1 cellular context compared by ENCODE assay signal in the genomic region with DNA sequence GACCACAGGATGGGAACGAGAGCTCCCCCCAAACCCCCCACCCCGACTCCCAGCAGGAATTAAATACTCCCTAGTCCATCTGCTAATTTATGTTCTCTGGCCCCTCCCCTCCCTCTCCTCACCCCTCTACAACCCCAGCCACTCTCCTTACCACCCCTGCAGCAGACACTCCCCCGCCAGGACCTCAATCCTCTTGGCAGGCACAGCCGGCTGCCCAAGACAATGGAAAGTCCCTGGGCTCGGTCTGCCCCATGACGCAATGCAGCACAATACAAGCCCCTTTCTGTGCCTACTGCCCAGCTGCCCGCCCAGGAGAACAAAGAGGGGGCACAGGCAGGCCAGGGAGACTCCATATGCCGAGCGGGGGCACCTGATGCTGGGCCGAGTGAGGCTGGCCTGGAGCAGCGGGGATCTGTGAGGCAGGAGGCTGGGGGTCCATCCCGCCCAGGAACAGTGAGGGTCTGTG.
TF ChIP-seq lines count a peak whose summit lies in the region.

No MANE protein-coding gene starts in this region.

TF ChIP-seq in H1, 55 proteins besides CTCF, POLR2A, EP300 and RAD21 (continued from another document):
- TF ChIP-seq TBP (IDR thresholded peaks at IDR 0.05; ENCODE audit: low read depth, low read length) (no peak), SIN3A (conservative IDR thresholded peaks at IDR 0.05 in 1 of 2, IDR thresholded peaks at IDR 0.05 in 1 of 2; ENCODE audit: low read depth in 1 of 2, low read length in 2 of 2) (0 out of 4 replicates have a peak, but pooled peaks of 1 of the 2 experiments have one; percentile 45), TAF1 (IDR thresholded peaks at IDR 0.05; ENCODE audit: low read depth, low read length) (0 out of 2 replicates have a peak, but pooled peaks have one; percentile 44), CEBPB (IDR thresholded peaks at IDR 0.05; ENCODE audit: low read depth, low read length) (peak; percentile 91), SP1 (IDR thresholded peaks at IDR 0.05; ENCODE audit: low read depth, low read length) (0 out of 2 replicates have a peak, but pooled peaks have one; percentile 27), GTF2F1 (IDR thresholded peaks at IDR 0.05; ENCODE audit: borderline replicate concordance, low read depth, low read length) (no peak), YY1 (IDR thresholded peaks at IDR 0.05; ENCODE audit: low read depth, low read length) (no peak), TCF12 (IDR thresholded peaks at IDR 0.05; ENCODE audit: low read depth, low read length) (0 out of 2 replicates have a peak, but pooled peaks have one; percentile 64), BACH1 (IDR thresholded peaks at IDR 0.05; ENCODE audit: low read length) (no peak), HDAC2 (IDR thresholded peaks at IDR 0.05; ENCODE audit: borderline replicate concordance in 1 of 2, low read depth in 2 of 2, low read length in 2 of 2) (0 out of 4 replicates have a peak, but pooled peaks of 1 of the 2 experiments have one; percentile 69), POU5F1 (IDR thresholded peaks at IDR 0.05; ENCODE audit: low read depth, low read length) (no peak), HDAC6 (IDR thresholded peaks at IDR 0.05; ENCODE audit: low read depth, low read length) (no peak), TEAD4 (IDR thresholded peaks at IDR 0.05; ENCODE audit: low read depth, low read length) (no peak), SIX5 (IDR thresholded peaks at IDR 0.05; ENCODE audit: low read depth, low read length) (no peak), RXRA (IDR thresholded peaks at IDR 0.05; ENCODE audit: insufficient read depth, low read depth, low read length) (0 out of 2 replicates have a peak, but pooled peaks have one; percentile 85), EGR1 (IDR thresholded peaks at IDR 0.05; ENCODE audit: borderline replicate concordance, low read depth, low read length) (peak; percentile 54; the same call in 1 of the 2 replicates), CBX8 (IDR thresholded peaks at IDR 0.05; ENCODE audit: borderline replicate concordance, low read depth, low read length) (no peak)
- TF ChIP-seq, protein P1, sequence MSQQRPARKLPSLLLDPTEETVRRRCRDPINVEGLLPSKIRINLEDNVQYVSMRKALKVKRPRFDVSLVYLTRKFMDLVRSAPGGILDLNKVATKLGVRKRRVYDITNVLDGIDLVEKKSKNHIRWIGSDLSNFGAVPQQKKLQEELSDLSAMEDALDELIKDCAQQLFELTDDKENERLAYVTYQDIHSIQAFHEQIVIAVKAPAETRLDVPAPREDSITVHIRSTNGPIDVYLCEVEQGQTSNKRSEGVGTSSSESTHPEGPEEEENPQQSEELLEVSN (IDR thresholded peaks at IDR 0.05), result no peak
- TF ChIP-seq, protein P2, sequence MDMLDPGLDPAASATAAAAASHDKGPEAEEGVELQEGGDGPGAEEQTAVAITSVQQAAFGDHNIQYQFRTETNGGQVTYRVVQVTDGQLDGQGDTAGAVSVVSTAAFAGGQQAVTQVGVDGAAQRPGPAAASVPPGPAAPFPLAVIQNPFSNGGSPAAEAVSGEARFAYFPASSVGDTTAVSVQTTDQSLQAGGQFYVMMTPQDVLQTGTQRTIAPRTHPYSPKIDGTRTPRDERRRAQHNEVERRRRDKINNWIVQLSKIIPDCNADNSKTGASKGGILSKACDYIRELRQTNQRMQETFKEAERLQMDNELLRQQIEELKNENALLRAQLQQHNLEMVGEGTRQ (IDR thresholded peaks at IDR 0.05; ENCODE audit: low read length), result no peak
- TF ChIP-seq, protein P3, sequence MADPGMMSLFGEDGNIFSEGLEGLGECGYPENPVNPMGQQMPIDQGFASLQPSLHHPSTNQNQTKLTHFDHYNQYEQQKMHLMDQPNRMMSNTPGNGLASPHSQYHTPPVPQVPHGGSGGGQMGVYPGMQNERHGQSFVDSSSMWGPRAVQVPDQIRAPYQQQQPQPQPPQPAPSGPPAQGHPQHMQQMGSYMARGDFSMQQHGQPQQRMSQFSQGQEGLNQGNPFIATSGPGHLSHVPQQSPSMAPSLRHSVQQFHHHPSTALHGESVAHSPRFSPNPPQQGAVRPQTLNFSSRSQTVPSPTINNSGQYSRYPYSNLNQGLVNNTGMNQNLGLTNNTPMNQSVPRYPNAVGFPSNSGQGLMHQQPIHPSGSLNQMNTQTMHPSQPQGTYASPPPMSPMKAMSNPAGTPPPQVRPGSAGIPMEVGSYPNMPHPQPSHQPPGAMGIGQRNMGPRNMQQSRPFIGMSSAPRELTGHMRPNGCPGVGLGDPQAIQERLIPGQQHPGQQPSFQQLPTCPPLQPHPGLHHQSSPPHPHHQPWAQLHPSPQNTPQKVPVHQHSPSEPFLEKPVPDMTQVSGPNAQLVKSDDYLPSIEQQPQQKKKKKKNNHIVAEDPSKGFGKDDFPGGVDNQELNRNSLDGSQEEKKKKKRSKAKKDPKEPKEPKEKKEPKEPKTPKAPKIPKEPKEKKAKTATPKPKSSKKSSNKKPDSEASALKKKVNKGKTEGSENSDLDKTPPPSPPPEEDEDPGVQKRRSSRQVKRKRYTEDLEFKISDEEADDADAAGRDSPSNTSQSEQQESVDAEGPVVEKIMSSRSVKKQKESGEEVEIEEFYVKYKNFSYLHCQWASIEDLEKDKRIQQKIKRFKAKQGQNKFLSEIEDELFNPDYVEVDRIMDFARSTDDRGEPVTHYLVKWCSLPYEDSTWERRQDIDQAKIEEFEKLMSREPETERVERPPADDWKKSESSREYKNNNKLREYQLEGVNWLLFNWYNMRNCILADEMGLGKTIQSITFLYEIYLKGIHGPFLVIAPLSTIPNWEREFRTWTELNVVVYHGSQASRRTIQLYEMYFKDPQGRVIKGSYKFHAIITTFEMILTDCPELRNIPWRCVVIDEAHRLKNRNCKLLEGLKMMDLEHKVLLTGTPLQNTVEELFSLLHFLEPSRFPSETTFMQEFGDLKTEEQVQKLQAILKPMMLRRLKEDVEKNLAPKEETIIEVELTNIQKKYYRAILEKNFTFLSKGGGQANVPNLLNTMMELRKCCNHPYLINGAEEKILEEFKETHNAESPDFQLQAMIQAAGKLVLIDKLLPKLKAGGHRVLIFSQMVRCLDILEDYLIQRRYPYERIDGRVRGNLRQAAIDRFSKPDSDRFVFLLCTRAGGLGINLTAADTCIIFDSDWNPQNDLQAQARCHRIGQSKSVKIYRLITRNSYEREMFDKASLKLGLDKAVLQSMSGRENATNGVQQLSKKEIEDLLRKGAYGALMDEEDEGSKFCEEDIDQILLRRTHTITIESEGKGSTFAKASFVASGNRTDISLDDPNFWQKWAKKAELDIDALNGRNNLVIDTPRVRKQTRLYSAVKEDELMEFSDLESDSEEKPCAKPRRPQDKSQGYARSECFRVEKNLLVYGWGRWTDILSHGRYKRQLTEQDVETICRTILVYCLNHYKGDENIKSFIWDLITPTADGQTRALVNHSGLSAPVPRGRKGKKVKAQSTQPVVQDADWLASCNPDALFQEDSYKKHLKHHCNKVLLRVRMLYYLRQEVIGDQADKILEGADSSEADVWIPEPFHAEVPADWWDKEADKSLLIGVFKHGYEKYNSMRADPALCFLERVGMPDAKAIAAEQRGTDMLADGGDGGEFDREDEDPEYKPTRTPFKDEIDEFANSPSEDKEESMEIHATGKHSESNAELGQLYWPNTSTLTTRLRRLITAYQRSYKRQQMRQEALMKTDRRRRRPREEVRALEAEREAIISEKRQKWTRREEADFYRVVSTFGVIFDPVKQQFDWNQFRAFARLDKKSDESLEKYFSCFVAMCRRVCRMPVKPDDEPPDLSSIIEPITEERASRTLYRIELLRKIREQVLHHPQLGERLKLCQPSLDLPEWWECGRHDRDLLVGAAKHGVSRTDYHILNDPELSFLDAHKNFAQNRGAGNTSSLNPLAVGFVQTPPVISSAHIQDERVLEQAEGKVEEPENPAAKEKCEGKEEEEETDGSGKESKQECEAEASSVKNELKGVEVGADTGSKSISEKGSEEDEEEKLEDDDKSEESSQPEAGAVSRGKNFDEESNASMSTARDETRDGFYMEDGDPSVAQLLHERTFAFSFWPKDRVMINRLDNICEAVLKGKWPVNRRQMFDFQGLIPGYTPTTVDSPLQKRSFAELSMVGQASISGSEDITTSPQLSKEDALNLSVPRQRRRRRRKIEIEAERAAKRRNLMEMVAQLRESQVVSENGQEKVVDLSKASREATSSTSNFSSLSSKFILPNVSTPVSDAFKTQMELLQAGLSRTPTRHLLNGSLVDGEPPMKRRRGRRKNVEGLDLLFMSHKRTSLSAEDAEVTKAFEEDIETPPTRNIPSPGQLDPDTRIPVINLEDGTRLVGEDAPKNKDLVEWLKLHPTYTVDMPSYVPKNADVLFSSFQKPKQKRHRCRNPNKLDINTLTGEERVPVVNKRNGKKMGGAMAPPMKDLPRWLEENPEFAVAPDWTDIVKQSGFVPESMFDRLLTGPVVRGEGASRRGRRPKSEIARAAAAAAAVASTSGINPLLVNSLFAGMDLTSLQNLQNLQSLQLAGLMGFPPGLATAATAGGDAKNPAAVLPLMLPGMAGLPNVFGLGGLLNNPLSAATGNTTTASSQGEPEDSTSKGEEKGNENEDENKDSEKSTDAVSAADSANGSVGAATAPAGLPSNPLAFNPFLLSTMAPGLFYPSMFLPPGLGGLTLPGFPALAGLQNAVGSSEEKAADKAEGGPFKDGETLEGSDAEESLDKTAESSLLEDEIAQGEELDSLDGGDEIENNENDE (IDR thresholded peaks at IDR 0.05; ENCODE audit: insufficient replicate concordance, low read length), result no peak
- TF ChIP-seq, protein P4, sequence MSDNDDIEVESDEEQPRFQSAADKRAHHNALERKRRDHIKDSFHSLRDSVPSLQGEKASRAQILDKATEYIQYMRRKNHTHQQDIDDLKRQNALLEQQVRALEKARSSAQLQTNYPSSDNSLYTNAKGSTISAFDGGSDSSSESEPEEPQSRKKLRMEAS (IDR thresholded peaks at IDR 0.05), result 0 out of 2 replicates have a peak, but pooled peaks have one; percentile 8
TF ChIP-seq in H1: peak in this region for 14.
